16 cellular contexts compared by ENCODE assay signal in genomic region chr4:107069049-107069448, GRCh38. TPM values are rescaled to one million over a fixed set of nuclear protein-coding genes. Genes with fewer than 3 reads are reported as not detected.
DNase-seq lines count a peak whose midpoint lies in the region; ATAC-seq, FAIRE-seq and TF ChIP-seq lines count a peak whose summit lies in the region.
"Had no signal": no experiment of that assay in that cellular context is flagged by ENCODE, and none has a peak within 500 bp of the region (broad histone marks: within the 10 kb centered on the region; RNA-seq: fewer than 3 reads in every experiment).

No MANE protein-coding gene starts in this region.

- TF ChIP-seq RAD21 in HepG2 (CRISPR knock-in tag; IDR thresholded peaks at IDR 0.05): no peak

- TF ChIP-seq CTCF in astrocyte of the spinal cord (IDR thresholded peaks at IDR 0.05; ENCODE audit: low read depth, low read length): no peak
- TF ChIP-seq CTCF in HepG2 (CRISPR knock-in tag; IDR thresholded peaks at IDR 0.05): no peak

- no peaks in the 10 kb centered on the region for H3K79me2 ChIP-seq in HepG2 (ENCODE audit: insufficient read depth, low read length)
- H3K79me2 ChIP-seq: parathyroid adenoma had no signal

- H2AFZ ChIP-seq in HepG2 (ENCODE audit: low read length): no peak overlapping the region
- H2AFZ ChIP-seq: parathyroid adenoma had no signal

- peak; percentile 18 for DNase-seq in HT1080 (ENCODE audit: low read depth)
- DNase-seq in astrocyte of the spinal cord (ENCODE audit: low read depth, low spot score): peak; percentile 54
- no peak for DNase-seq in OCI-M1 (lab: John Stamatoyannopoulos, UW)
- DNase-seq in HepG2 (ENCODE audit: low spot score): no peak
- DNase-seq in mucosa of gallbladder (ENCODE audit: low spot score): no peak
- DNase-seq: activated T-cell treated with anti-CD3 and anti-CD28 coated beads, Interleukin-2, amount 50 U/mL, for 1 hour; body of pancreas; DMS 273 treated with DMSO at 0.1 percent for 48 hours; esophagus squamous epithelium; NCI-H187 treated with DMSO at 0.1 percent for 48 hours; Peyer's patch; testis had no signal

- H3K27me3 ChIP-seq in skeletal muscle satellite cell (ENCODE audit: control insufficient read depth, insufficient read depth, low read length) (no peaks in the 10 kb centered on the region), HepG2 (ENCODE audit: control insufficient read depth in 1 of 2, insufficient read depth in 2 of 2, low read length in 2 of 2) (no peaks in the 10 kb centered on the region)
- H3K27me3 ChIP-seq: body of pancreas, esophagus squamous epithelium, Peyer's patch, testis had no signal

- 20% methylated on average over 3 of the region's 3 CpGs for WGBS in HepG2 (ENCODE audit: low lambda C conversion rate)

- no peaks in the 10 kb centered on the region for H4K20me1 ChIP-seq in HepG2 (ENCODE audit: insufficient read depth, low read length)

- intact Hi-C loops in HepG2 (cut with micrococcal nuclease; ENCODE audit: unreplicated experiment): no loop called here

- H3K36me3 ChIP-seq in skeletal muscle satellite cell (ENCODE audit: insufficient read depth, low read length): no peaks in the 10 kb centered on the region
- no peaks in the 10 kb centered on the region for H3K36me3 ChIP-seq in HepG2 (replicated peaks in 1 of 2; ENCODE audit: control insufficient read depth in 1 of 2, insufficient read depth in 2 of 2, low read length in 2 of 2)
- H3K36me3 ChIP-seq: esophagus squamous epithelium, Peyer's patch had no signal

- H3K4me3 ChIP-seq in astrocyte of the spinal cord (ENCODE audit: low read depth, low read length) (no peak overlapping the region), skeletal muscle satellite cell (ENCODE audit: low read length) (no peak overlapping the region), HepG2 (replicated peaks in 1 of 3; ENCODE audit: insufficient read depth in 1 of 3, low read depth in 2 of 3, low read length in 3 of 3) (no peak overlapping the region)
- H3K4me3 ChIP-seq: body of pancreas, esophagus squamous epithelium, Peyer's patch, testis had no signal

- peak; percentile 95 for ATAC-seq in GM18867 (IDR thresholded peaks at IDR 0.05; ENCODE audit: unreplicated experiment)
- no peak for ATAC-seq in HepG2
- ATAC-seq: body of pancreas, left lobe of liver had no signal

- peaks cover 16% of the 10 kb centered on the region for H3K4me1 ChIP-seq in skeletal muscle satellite cell (ENCODE audit: control insufficient read depth, insufficient read depth, low read length)
- H3K4me1 ChIP-seq in HepG2 (ENCODE audit: insufficient read depth, low read length): no peaks in the 10 kb centered on the region
- H3K4me1 ChIP-seq: body of pancreas, esophagus squamous epithelium, parathyroid adenoma, Peyer's patch, testis had no signal

- no peaks in the 10 kb centered on the region for H3K9me3 ChIP-seq in skeletal muscle satellite cell (replicated peaks; ENCODE audit: low read length)
- no peaks in the 10 kb centered on the region for H3K9me3 ChIP-seq in HepG2 (ENCODE audit: low read length)
- H3K9me3 ChIP-seq: body of pancreas, esophagus squamous epithelium, Peyer's patch, testis had no signal

- peak overlapping the region; percentile 70 for H3K4me2 ChIP-seq in skeletal muscle satellite cell (ENCODE audit: low read length)
- H3K4me2 ChIP-seq in HepG2 (ENCODE audit: low read depth, low read length): no peak overlapping the region

- no peak for FAIRE-seq in HepG2 (lab: Jason Lieb, UNC)

- TF ChIP-seq EP300 in HepG2 (IDR thresholded peaks at IDR 0.05; ENCODE audit: low read depth in 2 of 2, low read length in 2 of 2) (no peak), HepG2 (CRISPR knock-in tag; IDR thresholded peaks at IDR 0.05; ENCODE audit: borderline replicate concordance) (no peak)

- no peak overlapping the region for H3K27ac ChIP-seq in HepG2 (ENCODE audit: extremely low read length, insufficient read depth, low read length)
- H3K27ac ChIP-seq: body of pancreas, esophagus squamous epithelium, parathyroid adenoma, Peyer's patch, testis had no signal

- H3K9ac ChIP-seq in skeletal muscle satellite cell (ENCODE audit: low read depth, low read length): no peak overlapping the region
- H3K9ac ChIP-seq in HepG2 (ENCODE audit: insufficient read depth, low read depth, low read length): no peak overlapping the region
- H3K9ac ChIP-seq: parathyroid adenoma had no signal

- POLR2A ChIA-PET in HepG2 (lab: Yijun Ruan, JAX): no interaction called here

- in situ Hi-C loops in astrocyte of the spinal cord (cut with HindIII; ENCODE audit: low sequenced_read_pairs): no loop called here
- in situ Hi-C loops in HepG2 (cut with HindIII; ENCODE audit: extremely low pct_ligation_motif_present, low pct_unique_long_range_greater_than_20kb): no loop called here

- CTCF ChIA-PET in HepG2 (lab: Yijun Ruan, JAX; ENCODE audit: low intra/inter-chr PET ratio, low total read pairs): no interaction called here

- no peak for TF ChIP-seq POLR2A in HepG2 (IDR thresholded peaks at IDR 0.05; ENCODE audit: insufficient read depth in 1 of 2, low read depth in 2 of 2, low read length in 2 of 2)

- no TSS peak for BruUV-seq in HepG2 (replicated peaks; lab: Mats Ljungman, UMichigan)

TF ChIP-seq in HepG2, 621 proteins besides CTCF, POLR2A, EP300 and RAD21:
- TF ChIP-seq CENPX (CRISPR knock-in tag; IDR thresholded peaks at IDR 0.05): no peak
- no peak for TF ChIP-seq ZNF232 (CRISPR knock-in tag; IDR thresholded peaks at IDR 0.05; ENCODE audit: borderline replicate concordance)
- TF ChIP-seq ZBTB7A (CRISPR knock-in tag; IDR thresholded peaks at IDR 0.05): no peak

RNA-seq across cellular contexts. Expression of gene DKK2, which starts 32.9 kb away (rescaled TPM):
- 0.08 and 0.67 TPM in 2 replicates for total RNA-seq in HT1080 (2014; rRNA removed; shearing (Covaris generic))
- 0.21 and 0.41 TPM in 2 replicates for polyA plus RNA-seq in HT1080 (2015; cell fraction: cytosol; rRNA removed)
- polyA plus RNA-seq in HT1080 (2015; cell fraction: nucleus; rRNA removed): 0.44 and 0.67 TPM in 2 replicates
- total RNA-seq in skeletal muscle satellite cell (2012; rRNA removed): 0.22 and 0.51 TPM in 2 replicates
- total RNA-seq in HepG2 (2016; rRNA removed; fragmentation: Illumina TruSeq; extraction: Trizol): not detected in 2 replicates
- total RNA-seq in HepG2 (2016; cell fraction: cytosol; rRNA removed; fragmentation: Illumina TruSeq; extraction: Trizol; ENCODE audit: low read depth): not detected in 2 replicates
- not detected in 2 replicates for total RNA-seq in HepG2 (2016; cell fraction: insoluble cytoplasmic fraction; rRNA removed; fragmentation: Illumina TruSeq; extraction: Trizol)
- total RNA-seq in HepG2 (2016; cell fraction: membrane; rRNA removed; fragmentation: Illumina TruSeq; extraction: Trizol): not detected in 2 replicates
- total RNA-seq in HepG2 (2016; cell fraction: nucleus; rRNA removed; fragmentation: Illumina TruSeq; extraction: Trizol): 0.09 TPM in 1 of 2 replicates, not detected in the other
- polyA plus RNA-seq in HepG2 (2011; rRNA removed): not detected in 2 replicates
- polyA plus RNA-seq in HepG2 (2011; cell fraction: cytosol; rRNA removed): not detected in 2 replicates
- polyA plus RNA-seq in HepG2 (2011; cell fraction: nucleus; rRNA removed): not detected in 2 replicates
- not detected in 2 replicates for polyA plus RNA-seq in HepG2 (2012)
- not detected in 2 replicates for polyA plus RNA-seq in HepG2 (2016; cell fraction: cytosol; fragmentation: Illumina TruSeq; extraction: Trizol; ENCODE audit: low read depth)
- not detected in 2 replicates for polyA plus RNA-seq in HepG2 (2016; cell fraction: insoluble cytoplasmic fraction; fragmentation: Illumina TruSeq; extraction: Trizol; ENCODE audit: low read depth)
- not detected in 2 replicates for polyA plus RNA-seq in HepG2 (2016; cell fraction: membrane; fragmentation: Illumina TruSeq; extraction: Trizol; ENCODE audit: low read depth)
- not detected in 2 replicates for polyA plus RNA-seq in HepG2 (2016; cell fraction: nucleus; fragmentation: Illumina TruSeq; extraction: Trizol; ENCODE audit: insufficient read depth, low read depth)
- not detected in 2 replicates for polyA minus RNA-seq in HepG2 (2011; rRNA and poly(A)+ RNA removed; ENCODE audit: low replicate concordance)
- not detected in 2 replicates for polyA minus RNA-seq in HepG2 (2011; cell fraction: cytosol; rRNA and poly(A)+ RNA removed)
- 0.12 TPM in 1 of 2 replicates, not detected in the other for polyA minus RNA-seq in HepG2 (2011; cell fraction: nucleus; rRNA and poly(A)+ RNA removed)
- total RNA-seq in mucosa of gallbladder: 1.2 TPM
- total RNA-seq: left lobe of liver had no signal

Comparison
In these comparisons a context has a peak if more than half of its experiments do, and no peak if none do; other contexts are left out.
1. DNase-seq: peak in HT1080 (single experiment) and astrocyte of the spinal cord (single experiment); none in OCI-M1 (single experiment), HepG2 (single experiment) and mucosa of gallbladder (single experiment).